In genomic region chr16:15961557-15962205, GRCh38 we compare ENCODE assay signal across 11 cellular contexts.
DNase-seq lines count a peak whose midpoint lies in the region; ATAC-seq and TF ChIP-seq lines count a peak whose summit lies in the region.
"Had no signal": no experiment of that assay in that cellular context is flagged by ENCODE, and none has a peak within 500 bp of the region (broad histone marks: within the 10 kb centered on the region; RNA-seq: fewer than 3 reads in every experiment).

No MANE protein-coding gene starts in this region.

- peak; percentile 14 for ATAC-seq in GM18868 (IDR thresholded peaks at IDR 0.05; ENCODE audit: unreplicated experiment)
- peak; percentile 13 for ATAC-seq in HG02623 (IDR thresholded peaks at IDR 0.05; ENCODE audit: unreplicated experiment)
- ATAC-seq: sciatic nerve had no signal

- H3K27ac ChIP-seq in SK-N-MC (peak overlapping the region; percentile 87), rectal smooth muscle tissue (ENCODE audit: low read depth, low read length) (peak overlapping the region; percentile 22)
- H3K27ac ChIP-seq: hepatocyte had no signal

- DNase-seq in SK-N-MC (ENCODE audit: low read depth, low spot score) (no peak), GM20000 (ENCODE audit: low spot score) (no peak), NCI-H510A (lab: John Stamatoyannopoulos, UW) (no peak), iPS-NIHi7 (ENCODE audit: extremely low spot score) (no peak), HUDEP-2 (lab: John Stamatoyannopoulos, UW; ENCODE audit: unreplicated experiment in 76 of 76) (no peak)
- DNase-seq: anterior cingulate cortex had no signal

- no peaks in the 10 kb centered on the region for H3K27me3 ChIP-seq in rectal smooth muscle tissue (ENCODE audit: control insufficient read depth, insufficient read depth, low read length)
- H3K27me3 ChIP-seq: hepatocyte had no signal

- H3K4me3 ChIP-seq in SK-N-MC, result peak overlapping the region; percentile 29
- peak overlapping the region; percentile 17 for H3K4me3 ChIP-seq in rectal smooth muscle tissue (ENCODE audit: low read length)
- H3K4me3 ChIP-seq: hepatocyte had no signal

- H3K36me3 ChIP-seq in SK-N-MC (ENCODE audit: insufficient read depth, low read length) (no peaks in the 10 kb centered on the region), rectal smooth muscle tissue (ENCODE audit: control insufficient read depth, insufficient read depth, low read length) (no peaks in the 10 kb centered on the region)

- H3K9me3 ChIP-seq in SK-N-MC (ENCODE audit: low read depth, low read length), result no peaks in the 10 kb centered on the region

- H3K4me1 ChIP-seq in rectal smooth muscle tissue (ENCODE audit: control insufficient read depth, insufficient read depth, low read length), result peaks cover 5% of the 10 kb centered on the region

- no peak for TF ChIP-seq CTCF in GM20000 (IDR thresholded peaks at IDR 0.05; ENCODE audit: extremely low read depth, missing control alignments)

- H3K9ac ChIP-seq in SK-N-MC (ENCODE audit: insufficient read length), result peak overlapping the region; percentile 32
- no peak overlapping the region for H3K9ac ChIP-seq in rectal smooth muscle tissue (ENCODE audit: low read length)
